7 cellular contexts compared by ENCODE assay signal in the genomic region with DNA sequence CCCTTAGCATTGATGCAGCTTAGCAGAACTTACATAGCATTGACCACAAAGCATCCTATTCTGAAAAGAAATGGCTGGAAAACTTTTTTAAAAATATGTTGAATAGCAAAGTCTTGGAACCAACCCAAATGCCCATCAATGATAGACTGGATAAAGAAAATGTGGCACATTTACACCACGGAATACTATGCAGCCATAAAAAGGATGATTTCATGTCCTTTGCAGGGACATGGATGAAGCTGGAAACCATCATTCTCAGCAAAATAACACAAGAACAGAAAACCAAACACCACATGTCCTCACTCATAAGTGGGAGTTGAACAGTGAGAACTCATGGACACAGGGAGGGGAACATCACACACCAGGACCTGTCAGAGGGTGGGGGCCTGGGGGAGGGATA.
DNase-seq lines count a peak whose midpoint lies in the region; ATAC-seq and TF ChIP-seq lines count a peak whose summit lies in the region.
"Not testable (repeated sequence)": the region's sequence is repeated elsewhere in the genome, so short reads cannot be mapped to it uniquely, and the experiment has no call there.

No MANE protein-coding gene starts in this region.

- H3K9me3 ChIP-seq in GM23248 (ENCODE audit: low read depth); HEK293 (ENCODE audit: control insufficient read depth, insufficient read depth, low read depth, low read length); adipocyte (ENCODE audit: control insufficient read depth, low read length); lung (ENCODE audit: control insufficient read depth in 2 of 2, insufficient read depth in 1 of 2, low read length in 1 of 2); osteoblast (ENCODE audit: low read depth, low read length); smooth muscle cell (replicated peaks; ENCODE audit: low read depth): not testable (repeated sequence)

- POLR2A ChIA-PET in HEK293 (lab: Yijun Ruan, JAX), result not testable (repeated sequence)

- peaks cover 16% of the 10 kb centered on the region for H3K27me3 Mint-ChIP-seq in HFFc6 (ENCODE audit: insufficient read depth)

- H3K79me2 ChIP-seq in GM23248 (ENCODE audit: insufficient read depth), result peaks cover 19% of the 10 kb centered on the region
- H3K79me2 ChIP-seq in osteoblast (ENCODE audit: insufficient read depth, low read length); smooth muscle cell (ENCODE audit: low read depth): not testable (repeated sequence)

- H3F3A ChIP-seq in GM23248 (ENCODE audit: insufficient read depth), result peaks cover 68% of the 10 kb centered on the region
- not testable (repeated sequence) for H3F3A ChIP-seq in smooth muscle cell (ENCODE audit: low read depth)

- not testable (repeated sequence) for H3K9me3 Mint-ChIP-seq in HFFc6

- H3K27ac ChIP-seq in GM23248, result peak overlapping the region; percentile 89
- not testable (repeated sequence) for H3K27ac ChIP-seq in HEK293 (ENCODE audit: extremely low read depth, low read depth, low read length); lung (ENCODE audit: low read depth in 1 of 2, low read length in 1 of 2)
- peak overlapping the region; percentile 75 for H3K27ac ChIP-seq in osteoblast (ENCODE audit: low read depth, low read length)
- peak overlapping the region; percentile 45 for H3K27ac ChIP-seq in smooth muscle cell (ENCODE audit: low read depth)

- not testable (repeated sequence) for H3K4me2 ChIP-seq in GM23248 (ENCODE audit: unreplicated experiment); osteoblast (ENCODE audit: insufficient read depth, low read length); smooth muscle cell

- H3K27ac Mint-ChIP-seq in HFFc6, result peak overlapping the region; percentile 84; the same call in 1 of the 2 replicates

- H2AFZ ChIP-seq in GM23248; osteoblast (ENCODE audit: low read length): not testable (repeated sequence)
- peak overlapping the region; percentile 47 for H2AFZ ChIP-seq in smooth muscle cell (ENCODE audit: low read depth)

- H3K27me3 ChIP-seq in GM23248 (replicated peaks; ENCODE audit: insufficient read depth); adipocyte (replicated peaks; ENCODE audit: control insufficient read depth, insufficient read depth, low read length); lung (ENCODE audit: control insufficient read depth, insufficient read depth); osteoblast (ENCODE audit: insufficient read depth, low read length); smooth muscle cell (ENCODE audit: low read depth): not testable (repeated sequence)

- H3K36me3 Mint-ChIP-seq in HFFc6 (ENCODE audit: low read depth), result peaks cover 72% of the 10 kb centered on the region

- not testable (repeated sequence) for H3K9me2 ChIP-seq in GM23248 (ENCODE audit: insufficient read depth)

- H3K4me1 ChIP-seq in GM23248 (ENCODE audit: insufficient read depth), result peaks cover 57% of the 10 kb centered on the region
- H3K4me1 ChIP-seq in HEK293 (ENCODE audit: control insufficient read depth, insufficient read depth, low read length); lung (ENCODE audit: control insufficient read depth in 2 of 2, insufficient read depth in 2 of 2, low read length in 2 of 2); smooth muscle cell (ENCODE audit: low read depth): not testable (repeated sequence)
- H3K4me1 ChIP-seq in adipocyte (ENCODE audit: control insufficient read depth, insufficient read depth, low read length), result peaks cover 30% of the 10 kb centered on the region
- peaks cover 25% of the 10 kb centered on the region for H3K4me1 ChIP-seq in osteoblast (ENCODE audit: insufficient read depth, low read length)

- H3K4me3 ChIP-seq in GM23248; HEK293 (ENCODE audit: low read depth, low read length); adipocyte (ENCODE audit: low read length); lung; osteoblast (ENCODE audit: insufficient read depth, low read length); smooth muscle cell: not testable (repeated sequence)

- DNase-seq in GM23248; HFFc6; adipocyte (ENCODE audit: low read depth); osteoblast (ENCODE audit: insufficient read length, low spot score, missing footprints); smooth muscle cell (lab: John Stamatoyannopoulos, UW; ENCODE audit: unreplicated experiment): not testable (repeated sequence)
- DNase-seq in lung (ENCODE audit: low spot score), result peak; percentile 7

- not testable (repeated sequence) for TF ChIP-seq CTCF in HEK293 (tag by site-specific recombination; IDR thresholded peaks at IDR 0.05); HFFc6 (IDR thresholded peaks at IDR 0.05); lung (IDR thresholded peaks at IDR 0.05; ENCODE audit: control extremely low read depth, extremely low read depth); osteoblast (IDR thresholded peaks at IDR 0.05; ENCODE audit: extremely low read depth, low read depth, low read length); smooth muscle cell (IDR thresholded peaks at IDR 0.05; ENCODE audit: borderline replicate concordance, insufficient read depth, poor library complexity, severe bottlenecking)

- not testable (repeated sequence) for ATAC-seq in lung (ENCODE audit: insufficient read depth, low FRiP score)

- CTCF ChIA-PET in HEK293 (lab: Yijun Ruan, JAX), result interaction anchor here (0.7 kb wide), 2 partner anchors 194 to 536 kb away, joined by 3 read pairs; no protein-coding TSS in a partner anchor

- H3K4me3 Mint-ChIP-seq in HFFc6, result not testable (repeated sequence)

- in situ Hi-C loops in GM23248 (cut with MboI), result not testable (repeated sequence)

- H3K36me3 ChIP-seq in GM23248 (ENCODE audit: low read depth); HEK293 (ENCODE audit: control insufficient read depth in 2 of 2, insufficient read depth in 1 of 2, low read length in 2 of 2); adipocyte (ENCODE audit: control insufficient read depth, insufficient read depth, low read length, severe bottlenecking); lung (ENCODE audit: control insufficient read depth in 2 of 2, insufficient read depth in 2 of 2, low read length in 2 of 2); osteoblast (ENCODE audit: insufficient read depth, low read length); smooth muscle cell (ENCODE audit: low read depth): not testable (repeated sequence)

- not testable (repeated sequence) for H4K20me1 ChIP-seq in GM23248 (ENCODE audit: insufficient read depth); osteoblast (ENCODE audit: insufficient read depth, low read length); smooth muscle cell (ENCODE audit: low read depth)

- peaks cover 68% of the 10 kb centered on the region for H3K4me1 Mint-ChIP-seq in HFFc6 (ENCODE audit: low read depth)

- 100% methylated on average over 1 of the region's 1 CpG for WGBS in GM23248 (ENCODE audit: low coverage in 1 of 2, low lambda C conversion rate in 2 of 2, missing lambda C conversion rate in 2 of 2), 2 experiments
- 94 to 97% methylated on average over 1 of the region's 1 CpG for WGBS in lung, 2 donors
- WGBS in smooth muscle cell (ENCODE audit: low lambda C conversion rate), result 95% methylated on average over 1 of the region's 1 CpG

- H3K9ac ChIP-seq in GM23248; smooth muscle cell (ENCODE audit: low read depth): not testable (repeated sequence)
- peak overlapping the region; percentile 61 for H3K9ac ChIP-seq in adipocyte (ENCODE audit: low read length)

TF ChIP-seq in HEK293, 187 proteins besides CTCF, POLR2A, EP300 and RAD21:
- TF ChIP-seq, protein P1, sequence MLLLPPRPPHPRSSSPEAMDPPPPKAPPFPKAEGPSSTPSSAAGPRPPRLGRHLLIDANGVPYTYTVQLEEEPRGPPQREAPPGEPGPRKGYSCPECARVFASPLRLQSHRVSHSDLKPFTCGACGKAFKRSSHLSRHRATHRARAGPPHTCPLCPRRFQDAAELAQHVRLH (tag by site-specific recombination; IDR thresholded peaks at IDR 0.05), result 0 out of 2 replicates have a peak, but pooled peaks have one; percentile 45
- TF ChIP-seq ZNF146 (tag by site-specific recombination; IDR thresholded peaks at IDR 0.05), result peak; percentile 96
TF ChIP-seq in HEK293: peak in this region for 2; not testable (repeated sequence) for 185.
